Comparison of ENCODE assay signal across 8 cellular contexts in the genomic region with DNA sequence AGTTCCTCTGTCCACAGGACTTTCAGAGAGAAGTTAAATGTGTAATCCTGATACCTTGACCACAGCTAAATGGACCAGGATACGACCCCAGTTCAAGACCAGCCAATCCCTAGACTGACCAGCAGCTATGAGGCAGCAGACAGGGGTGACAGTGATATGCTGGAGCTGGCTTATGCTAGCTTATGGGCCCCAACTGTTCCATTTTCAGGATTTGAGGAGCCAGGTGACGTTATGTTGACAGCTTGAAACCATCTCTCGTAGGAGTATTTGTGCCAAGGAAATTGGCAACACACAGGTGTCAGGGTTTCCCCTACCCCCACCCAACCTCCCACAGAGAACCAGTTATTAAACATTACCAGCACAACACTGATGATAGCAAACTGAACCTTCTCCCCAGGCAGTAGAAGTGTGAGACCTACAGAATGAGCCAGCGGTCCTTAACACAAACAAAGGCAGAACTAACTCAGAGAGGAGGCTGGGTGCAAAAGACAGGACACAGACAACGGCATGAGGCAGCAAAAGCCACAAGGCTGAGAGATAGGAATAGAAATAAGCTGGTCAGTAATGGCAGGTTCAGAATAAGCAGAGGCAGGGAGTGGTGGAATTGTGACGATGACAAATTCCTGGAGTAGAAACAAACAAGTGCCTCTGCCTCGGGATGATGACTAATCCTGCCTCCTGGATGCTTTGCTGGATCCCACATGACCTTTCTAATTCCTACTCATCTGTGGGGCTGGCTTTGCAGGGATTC.
DNase-seq lines count a peak whose midpoint lies in the region; ATAC-seq, FAIRE-seq and TF ChIP-seq lines count a peak whose summit lies in the region.

No MANE protein-coding gene starts in this region.

- H3K27ac ChIP-seq in K562 (ENCODE audit: extremely low read depth, low read depth, low read length) (no peak overlapping the region), kidney (ENCODE audit: low read depth in 2 of 2, low read length in 2 of 2) (no peak overlapping the region)

- 2% methylated on average over 7 of the region's 7 CpGs for WGBS in K562 (ENCODE audit: insufficient coverage, low coverage, missing lambda C conversion rate)

- H3K4me3 ChIP-seq in K562 (no peak overlapping the region), BE2C (ENCODE audit: low read depth, low read length) (no peak overlapping the region), kidney (ENCODE audit: low read length in 2 of 2) (no peak overlapping the region)

- no peak overlapping the region for H2AFZ ChIP-seq in K562 (ENCODE audit: low read depth, low read length)

- H4K20me1 ChIP-seq in K562 (replicated peaks; ENCODE audit: control insufficient read depth, insufficient read depth, low read length): no peaks in the 10 kb centered on the region

- H3K36me3 ChIP-seq in K562 (ENCODE audit: control insufficient read depth, insufficient read depth, low read length) (no peaks in the 10 kb centered on the region), BE2C (no peaks in the 10 kb centered on the region), kidney (ENCODE audit: control insufficient read depth in 1 of 2, insufficient read depth in 2 of 2, low read length in 2 of 2) (no peaks in the 10 kb centered on the region)

- no peak overlapping the region for H3K4me2 ChIP-seq in K562 (ENCODE audit: insufficient read depth, low read length)

- CTCF ChIA-PET in K562 (lab: Yijun Ruan, JAX; ENCODE audit: low intra/inter-chr PET ratio): no interaction called here

- FAIRE-seq in K562 (lab: Jason Lieb, UNC): no peak
- no peak for FAIRE-seq in kidney (lab: Jason Lieb, UNC)

- TF ChIP-seq EP300 in K562 (IDR thresholded peaks at IDR 0.05; ENCODE audit: low read length): no peak

- peaks cover 0 to 10% of the 10 kb centered on the region in 2 experiments; a peak in 2 of 5 replicates for H3K4me1 ChIP-seq in K562 (replicated peaks in 1 of 2; ENCODE audit: control insufficient read depth in 2 of 2, insufficient read depth in 2 of 2, low read length in 2 of 2)
- H3K4me1 ChIP-seq in BE2C: no peaks in the 10 kb centered on the region
- no peaks in the 10 kb centered on the region for H3K4me1 ChIP-seq in kidney (ENCODE audit: control insufficient read depth in 1 of 2, insufficient read depth in 1 of 2, low read depth in 1 of 2, low read length in 2 of 2)

- DNase-seq in ACHN (peak; percentile 56), K562 (ENCODE audit: extremely low read depth in 1 of 4, low spot score in 3 of 4) (no peak), islet precursor cell (peak; percentile 86), BE2C (no peak), CD1c-positive myeloid dendritic cell (ENCODE audit: extremely low spot score) (no peak), kidney (no peak)
- no peak for DNase-seq in activated CD4-positive, CD25-positive, alpha-beta regulatory T cell (lab: John Stamatoyannopoulos, UW)

- TF ChIP-seq RAD21 in K562 (CRISPR knock-in tag; conservative IDR thresholded peaks at IDR 0.05 in 1 of 2, IDR thresholded peaks at IDR 0.05 in 1 of 2): no peak

- BruUV-seq in K562 (replicated peaks; lab: Mats Ljungman, UMichigan): no TSS peak

- no peak for TF ChIP-seq CTCF in K562 (IDR thresholded peaks at IDR 0.05 in 2 of 3, conservative IDR thresholded peaks at IDR 0.05 in 1 of 3; ENCODE audit: insufficient read depth in 2 of 3, low read depth in 1 of 3, low read length in 3 of 3)
- no peak for TF ChIP-seq CTCF in BE2C (IDR thresholded peaks at IDR 0.05; ENCODE audit: low read depth, low read length)
- no peak for TF ChIP-seq CTCF in kidney (IDR thresholded peaks at IDR 0.05; ENCODE audit: borderline replicate concordance, extremely low read depth, insufficient read depth)

- H3K79me2 ChIP-seq in K562 (ENCODE audit: control insufficient read depth, insufficient read depth, low read length): no peaks in the 10 kb centered on the region

- H3K9me1 ChIP-seq in K562 (ENCODE audit: control insufficient read depth, insufficient read depth, low read length): no peaks in the 10 kb centered on the region

- intact Hi-C loops in K562 (cut with micrococcal nuclease): no loop called here
- intact Hi-C loops in kidney (cut with DNase I): no loop called here

- no peak for TF ChIP-seq POLR2A in K562 (conservative IDR thresholded peaks at IDR 0.05)

- POLR2A ChIA-PET in K562 (lab: Yijun Ruan, JAX): interaction anchor here (0.7 kb wide), 3 partner anchors 38 to 369 kb away, joined by 3 read pairs; no protein-coding TSS in a partner anchor

- ATAC-seq in HG02798 (IDR thresholded peaks at IDR 0.05; ENCODE audit: poor library complexity, unreplicated experiment): peak; percentile 68
- no peak for ATAC-seq in K562

- no peaks in the 10 kb centered on the region; a peak in 1 of 5 replicates for H3K27me3 ChIP-seq in K562 (ENCODE audit: control insufficient read depth in 2 of 2, insufficient read depth in 2 of 2, low read length in 2 of 2)
- H3K27me3 ChIP-seq in BE2C: no peaks in the 10 kb centered on the region

- in situ Hi-C loops in ACHN (cut with HindIII; ENCODE audit: low pct_ligation_motif_present, low pct_unique_long_range_greater_than_20kb, low sequenced_read_pairs): no loop called here
- in situ Hi-C loops in K562 (cut with MboI): no loop called here

- no peak overlapping the region for H3K9ac ChIP-seq in K562 (ENCODE audit: insufficient read depth in 1 of 2, low read depth in 2 of 2, low read length in 2 of 2)
- no peak overlapping the region for H3K9ac ChIP-seq in kidney (ENCODE audit: low read length in 2 of 2)

- H3K9me3 ChIP-seq in K562 (replicated peaks; ENCODE audit: control insufficient read depth, insufficient read depth, low read depth, low read length): no peaks in the 10 kb centered on the region
- H3K9me3 ChIP-seq in BE2C: no peaks in the 10 kb centered on the region
- H3K9me3 ChIP-seq in kidney (ENCODE audit: control insufficient read depth in 1 of 2, low read length in 2 of 2): no peaks in the 10 kb centered on the region

TF ChIP-seq in K562, 482 proteins besides CTCF, POLR2A, EP300 and RAD21 (continues in another document):
- TF ChIP-seq ZNF197 (CRISPR knock-in tag; IDR thresholded peaks at IDR 0.05; ENCODE audit: low read depth): no peak
- no peak for TF ChIP-seq BHLHE40 (IDR thresholded peaks at IDR 0.05; ENCODE audit: low read length)
- TF ChIP-seq PHB (CRISPR knock-in tag; IDR thresholded peaks at IDR 0.05): no peak
- TF ChIP-seq, protein P1, sequence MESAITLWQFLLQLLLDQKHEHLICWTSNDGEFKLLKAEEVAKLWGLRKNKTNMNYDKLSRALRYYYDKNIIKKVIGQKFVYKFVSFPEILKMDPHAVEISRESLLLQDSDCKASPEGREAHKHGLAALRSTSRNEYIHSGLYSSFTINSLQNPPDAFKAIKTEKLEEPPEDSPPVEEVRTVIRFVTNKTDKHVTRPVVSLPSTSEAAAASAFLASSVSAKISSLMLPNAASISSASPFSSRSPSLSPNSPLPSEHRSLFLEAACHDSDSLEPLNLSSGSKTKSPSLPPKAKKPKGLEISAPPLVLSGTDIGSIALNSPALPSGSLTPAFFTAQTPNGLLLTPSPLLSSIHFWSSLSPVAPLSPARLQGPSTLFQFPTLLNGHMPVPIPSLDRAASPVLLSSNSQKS (CRISPR knock-in tag; IDR thresholded peaks at IDR 0.05): no peak
- no peak for TF ChIP-seq PURB (CRISPR knock-in tag; IDR thresholded peaks at IDR 0.05; ENCODE audit: low read depth)
- TF ChIP-seq, protein P2, sequence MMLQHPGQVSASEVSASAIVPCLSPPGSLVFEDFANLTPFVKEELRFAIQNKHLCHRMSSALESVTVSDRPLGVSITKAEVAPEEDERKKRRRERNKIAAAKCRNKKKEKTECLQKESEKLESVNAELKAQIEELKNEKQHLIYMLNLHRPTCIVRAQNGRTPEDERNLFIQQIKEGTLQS (IDR thresholded peaks at IDR 0.05): 0 out of 2 replicates have a peak, but pooled peaks have one; percentile 25
- TF ChIP-seq, protein P2 (CRISPR knock-in tag; conservative IDR thresholded peaks at IDR 0.05): no peak
- no peak for TF ChIP-seq RCOR1 (IDR thresholded peaks at IDR 0.05; ENCODE audit: borderline replicate concordance in 1 of 2, low read depth in 2 of 2, low read length in 2 of 2)
- no peak for TF ChIP-seq TARDBP (IDR thresholded peaks at IDR 0.05)
- no peak for TF ChIP-seq TBP (optimal IDR thresholded peaks at IDR 0.05; ENCODE audit: low read depth, low read length)
- TF ChIP-seq RBM14 (IDR thresholded peaks at IDR 0.05; ENCODE audit: borderline replicate concordance, insufficient read depth, low read depth, low read length): no peak
- no peak for TF ChIP-seq LCOR (CRISPR knock-in tag; IDR thresholded peaks at IDR 0.05)
- TF ChIP-seq, protein P3, sequence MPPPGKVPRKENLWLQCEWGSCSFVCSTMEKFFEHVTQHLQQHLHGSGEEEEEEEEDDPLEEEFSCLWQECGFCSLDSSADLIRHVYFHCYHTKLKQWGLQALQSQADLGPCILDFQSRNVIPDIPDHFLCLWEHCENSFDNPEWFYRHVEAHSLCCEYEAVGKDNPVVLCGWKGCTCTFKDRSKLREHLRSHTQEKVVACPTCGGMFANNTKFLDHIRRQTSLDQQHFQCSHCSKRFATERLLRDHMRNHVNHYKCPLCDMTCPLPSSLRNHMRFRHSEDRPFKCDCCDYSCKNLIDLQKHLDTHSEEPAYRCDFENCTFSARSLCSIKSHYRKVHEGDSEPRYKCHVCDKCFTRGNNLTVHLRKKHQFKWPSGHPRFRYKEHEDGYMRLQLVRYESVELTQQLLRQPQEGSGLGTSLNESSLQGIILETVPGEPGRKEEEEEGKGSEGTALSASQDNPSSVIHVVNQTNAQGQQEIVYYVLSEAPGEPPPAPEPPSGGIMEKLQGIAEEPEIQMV (tag; conservative IDR thresholded peaks at IDR 0.05; ENCODE audit: low read depth): no peak
- TF ChIP-seq NONO (IDR thresholded peaks at IDR 0.05; ENCODE audit: low read depth in 2 of 2, low read length in 1 of 2): no peak

Comparison
In these comparisons a context has a peak if more than half of its experiments do, and no peak if none do; other contexts are left out.
1. DNase-seq: peak in ACHN (single experiment) and islet precursor cell (single experiment); none in K562 (0 of 4), activated CD4-positive, CD25-positive, alpha-beta regulatory T cell (0 of 4), BE2C (single experiment), CD1c-positive myeloid dendritic cell (single experiment) and kidney (single experiment).